17 cellular contexts compared by ENCODE assay signal in genomic region chr1:63807063-63807462, GRCh38. TPM values are rescaled to one million over a fixed set of nuclear protein-coding genes. Genes with fewer than 3 reads are reported as not detected.
DNase-seq lines count a peak whose midpoint lies in the region; FAIRE-seq and TF ChIP-seq lines count a peak whose summit lies in the region.
"Had no signal": no experiment of that assay in that cellular context is flagged by ENCODE, and none has a peak within 500 bp of the region (broad histone marks: within the 10 kb centered on the region; RNA-seq: fewer than 3 reads in every experiment).

No MANE protein-coding gene starts in this region.

- H3K27me3 ChIP-seq in testis, result no peaks in the 10 kb centered on the region
- H3K27me3 ChIP-seq: MG63 had no signal

- peak; percentile 79 for DNase-seq in NCI-H1694 treated with DMSO at 0.1 percent for 48 hours (lab: John Stamatoyannopoulos, UW)
- DNase-seq in NCI-H524 (lab: John Stamatoyannopoulos, UW), result peak; percentile 96 to 99
- peak; percentile 56 for DNase-seq in ecto neural progenitor cell (ENCODE audit: low spot score)
- DNase-seq in retina, result peak; percentile 44
- no peak for DNase-seq in GM12891 (ENCODE audit: insufficient read length, low spot score)
- DNase-seq in GM10266 (ENCODE audit: extremely low spot score), result no peak
- no peak for DNase-seq in HK-2 (ENCODE audit: unreplicated experiment)
- DNase-seq in testis, result no peak
- DNase-seq: CD4-positive, alpha-beta T cell; H7; MG63; NCI-H1092 treated with DMSO at 0.1 percent for 48 hours; NCI-H187 treated with DMSO at 0.1 percent for 48 hours; NCI-H226; SHP77 treated with DMSO at 0.1 percent for 48 hours had no signal

- H3K36me3 ChIP-seq in testis (ENCODE audit: low read depth, missing control alignments), result no peaks in the 10 kb centered on the region
- H3K36me3 ChIP-seq: MG63 had no signal

- no peak overlapping the region for H3K4me3 ChIP-seq in testis
- H3K4me3 ChIP-seq: MG63 had no signal

- FAIRE-seq in GM12891 (lab: Jason Lieb, UNC), result no peak
- FAIRE-seq: HepG2 had no signal

- TF ChIP-seq CTCF in GM10266 (IDR thresholded peaks at IDR 0.05; ENCODE audit: control insufficient read depth, insufficient read depth, low read depth, missing control alignments) (no peak), testis (IDR thresholded peaks at IDR 0.05) (no peak)

- 63 to 100% methylated on average over 1 of the region's 1 CpG for WGBS in testis, 2 donors

- intact Hi-C loops in testis (cut with DNase I; ENCODE audit: low total_unique reads), result no loop called here

- H3K27ac ChIP-seq in testis, result no peak overlapping the region
- H3K27ac ChIP-seq: KMS-11 had no signal

- H3K4me1 ChIP-seq in testis, result peaks cover 5% of the 10 kb centered on the region

- no peaks in the 10 kb centered on the region for H3K9me3 ChIP-seq in testis
- H3K9me3 ChIP-seq: MG63 had no signal

- TF ChIP-seq POLR2A in GM12891 (IDR thresholded peaks at IDR 0.05; ENCODE audit: low read depth, low read length), result no peak
- no peak for TF ChIP-seq POLR2A in testis (IDR thresholded peaks at IDR 0.05)

TF ChIP-seq in GM12891, 5 proteins besides CTCF, POLR2A, EP300 and RAD21:
- TF ChIP-seq SPI1 (IDR thresholded peaks at IDR 0.05; ENCODE audit: low read depth, low read length) (no peak), TAF1 (IDR thresholded peaks at IDR 0.05; ENCODE audit: low read depth, low read length) (no peak), POLR2AphosphoS5 (IDR thresholded peaks at IDR 0.05; ENCODE audit: low read depth, low read length) (no peak), POU2F2 (IDR thresholded peaks at IDR 0.05; ENCODE audit: low read depth, low read length) (no peak), PAX5 (IDR thresholded peaks at IDR 0.05; ENCODE audit: insufficient read depth, low read length, severe bottlenecking) (no peak)

RNA-seq across cellular contexts. Expression of gene ROR1, which starts 33.2 kb away (rescaled TPM):
- 0.37 TPM for polyA plus RNA-seq in GM12891 (2012; ENCODE audit: low read depth, missing spikeins)
- total RNA-seq in testis, result 1 to 10 TPM; 3.3 to 5.1 TPM
- 4.6 TPM for polyA plus RNA-seq in testis (ENCODE audit: insufficient read depth, low read depth, low replicate concordance)
- total RNA-seq: CD4-positive, alpha-beta T cell had no signal

Comparison
In these comparisons a context has a peak if more than half of its experiments do, and no peak if none do; other contexts are left out.
1. DNase-seq: peak in NCI-H1694 treated with DMSO at 0.1 percent for 48 hours (single experiment), NCI-H524 (2 of 2), ecto neural progenitor cell (single experiment) and retina (single experiment); none in GM12891 (single experiment), GM10266 (single experiment), HK-2 (single experiment) and testis (single experiment).